Comparison of ENCODE assay signal across 31 cellular contexts in the genomic region with DNA sequence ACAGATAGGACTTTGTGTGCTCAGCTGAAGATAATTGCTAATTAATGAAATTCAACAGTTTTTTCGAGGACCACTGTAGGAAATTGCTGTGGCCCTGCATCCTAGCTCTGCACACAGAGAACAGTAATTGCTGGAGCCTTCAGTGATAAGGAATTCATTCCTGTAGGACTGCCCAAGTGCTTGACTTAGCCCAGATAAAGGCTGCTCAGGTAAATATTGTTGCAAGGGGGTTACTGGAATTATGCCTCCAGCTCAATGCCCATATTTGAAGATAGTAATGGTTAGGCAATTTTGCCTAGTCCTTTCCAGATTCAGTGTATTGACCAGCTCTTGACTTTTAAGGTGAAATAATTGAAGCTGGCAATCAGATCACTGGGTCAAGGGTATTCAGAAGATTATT.
"Had no signal": no experiment of that assay in that cellular context is flagged by ENCODE, and none has a peak within 500 bp of the region (broad histone marks: within the 10 kb centered on the region; RNA-seq: fewer than 3 reads in every experiment).

No MANE protein-coding gene starts in this region.

- H3K4me1 ChIP-seq: adrenal gland, body of pancreas, breast epithelium had no signal

- H3K4me3 ChIP-seq: adrenal gland, body of pancreas, breast epithelium had no signal

- H3K27me3 ChIP-seq: adrenal gland, body of pancreas, brain microvascular endothelial cell, breast epithelium had no signal

- H3K36me3 ChIP-seq: adrenal gland, brain microvascular endothelial cell, breast epithelium had no signal

- H3K9me3 ChIP-seq: adrenal gland, body of pancreas, breast epithelium had no signal

- H3K27ac ChIP-seq: adrenal gland, body of pancreas, brain microvascular endothelial cell, breast epithelium, VCaP had no signal

- ATAC-seq: activated CD8-positive, alpha-beta T cell treated with anti-CD3 and anti-CD28 coated beads for 36 hours; activated naive CD4-positive, alpha-beta T cell treated with anti-CD3 and anti-CD28 coated beads, Interleukin-2, amount 50 U/mL, for 72 hours; activated T-cell treated with anti-CD3 and anti-CD28 coated beads, Interleukin-2, amount 50 U/mL, for 4 hours; activated T-cell treated with anti-CD3 and anti-CD28 coated beads, Interleukin-2, amount 50 U/mL, for 72 hours; activated T-helper 17 cell treated with anti-CD3 and anti-CD28 coated beads, Interleukin-2, amount 50 U/mL, for 72 hours; body of pancreas had no signal

- DNase-seq: activated B cell treated with CpG ODN at 0.5 μM for 24 hours; activated CD4-positive, alpha-beta memory T cell treated with anti-CD3 and anti-CD28 coated beads for 36 hours; activated CD4-positive, alpha-beta T cell treated with anti-CD3 and anti-CD28 coated beads for 4 hours; activated CD4-positive, alpha-beta T cell treated with anti-CD3 and anti-CD28 coated beads, Interleukin-2, amount 10 ng/mL, durations not matched to agents 24 days and 14 days; activated CD4-positive, alpha-beta T cell treated with anti-CD3 and anti-CD28 coated beads, Interleukin-2, amount 50 U/mL, for 1 hour; activated CD4-positive, alpha-beta T cell treated with anti-CD3 and anti-CD28 coated beads, Interleukin-2, amount 50 U/mL, for 4 hours; activated CD4-positive, CD25-positive, alpha-beta regulatory T cell treated with anti-CD3 and anti-CD28 coated beads, Interleukin-2, amount 50 U/mL, for 72 hours; activated CD8-positive, alpha-beta memory T cell treated with anti-CD3 and anti-CD28 coated beads, Interleukin-2, amount 50 U/mL, for 4 hours; activated CD8-positive, alpha-beta T cell treated with anti-CD3 and anti-CD28 coated beads for 36 hours; activated effector memory CD4-positive, alpha-beta T cell treated with anti-CD3 and anti-CD28 coated beads, Interleukin-2, amount 50 U/mL, for 16 hours; activated gamma-delta T cell treated with Interleukin-2 at 50 U/mL for 16 hours; activated naive CD4-positive, alpha-beta T cell; activated naive CD4-positive, alpha-beta T cell treated with anti-CD3 and anti-CD28 coated beads for 36 hours; activated naive CD4-positive, alpha-beta T cell treated with anti-CD3 and anti-CD28 coated beads, Interleukin-2, amount 50 U/mL, for 16 hours; activated naive CD8-positive, alpha-beta T cell treated with anti-CD3 and anti-CD28 coated beads for 36 hours; activated T-cell treated with anti-CD3 and anti-CD28 coated beads for 4 hours; activated T-cell treated with anti-CD3 and anti-CD28 coated beads, Interleukin-2, amount 50 U/mL, for 1 hour; activated T-cell treated with anti-CD3 and anti-CD28 coated beads, Interleukin-2, amount 50 U/mL, for 4 hours; activated T-cell treated with anti-CD3 and anti-CD28 coated beads, Interleukin-2, amount 50 U/mL, for 72 hours; adrenal gland; amniotic stem cell; aorta; body of pancreas; brain microvascular endothelial cell; central memory CD4-positive, alpha-beta T cell; T-helper 2 cell; T-helper 9 cell had no signal
